In the genomic region with DNA sequence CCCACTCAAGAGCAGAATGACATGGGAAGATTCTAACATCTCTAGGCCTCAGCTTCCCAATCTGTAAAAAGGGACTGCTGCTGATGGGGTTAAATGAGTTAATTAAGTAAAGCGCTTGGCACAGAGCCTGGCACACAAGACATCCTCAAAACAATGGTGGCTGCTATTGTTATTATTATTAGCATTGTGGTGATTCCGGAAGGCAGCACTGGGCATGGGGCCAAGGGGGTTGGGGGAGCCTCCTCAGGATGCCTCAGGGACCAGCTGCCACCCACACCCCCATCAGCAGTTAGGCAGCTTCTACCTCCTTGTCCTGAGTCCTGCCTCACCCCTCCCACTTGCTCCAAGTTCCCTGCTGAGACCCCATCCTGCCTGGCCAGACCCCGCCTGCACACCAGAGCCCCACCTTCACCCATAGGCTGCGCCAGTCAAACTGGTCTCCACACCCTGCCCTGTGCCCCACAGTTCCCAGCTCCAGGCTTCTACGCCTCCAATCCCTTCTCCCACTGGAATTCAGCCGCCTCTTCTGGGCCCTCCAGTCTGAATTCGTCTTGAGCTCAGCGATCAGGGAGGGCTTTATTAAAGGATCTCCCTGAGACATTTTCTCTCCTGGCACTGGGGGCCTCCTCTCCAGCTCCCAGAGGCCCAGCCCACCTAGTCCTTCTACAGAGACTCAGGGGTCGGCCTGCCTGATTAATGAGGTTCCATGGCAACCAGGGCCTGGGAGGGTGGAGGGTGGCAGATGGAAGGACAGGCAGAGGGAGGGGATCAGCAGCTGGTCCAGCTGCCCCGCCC, we compare ENCODE assay signal across 8 cellular contexts. TPM values are rescaled to one million over a fixed set of nuclear protein-coding genes. Genes with fewer than 3 reads are reported as not detected.
DNase-seq lines count a peak whose midpoint lies in the region; TF ChIP-seq lines count a peak whose summit lies in the region.

No MANE protein-coding gene starts in this region.

- H3K36me3 Mint-ChIP-seq in HFFc6 (ENCODE audit: low read depth) (no peaks in the 10 kb centered on the region), CD14-positive monocyte (peaks cover under 1 to 2% of the 10 kb centered on the region in 2 donors)
- H3K36me3 Mint-ChIP-seq in T-helper 2 cell treated with Interferon-gamma antibody and Interleukin-4, amounts not matched to agents 5 μg/mL and 100 μg/mL, for 36 hours (ENCODE audit: low read depth) = peaks cover 28% of the 10 kb centered on the region

- intact Hi-C loops in CD14-positive monocyte (cut with micrococcal nuclease) = loop anchor here (5.0 to 10.0 kb wide), 2 partner anchors 38 to 50 kb away; partner anchors contain the start of genes PXMP4 (in 1 of the 2) and ZNF341 (in 1 of the 2)

- no peak for TF ChIP-seq CTCF in BE2C (IDR thresholded peaks at IDR 0.05; ENCODE audit: low read depth, low read length)
- no peak for TF ChIP-seq CTCF in HFFc6 (IDR thresholded peaks at IDR 0.05)
- no peak for TF ChIP-seq CTCF in CD14-positive monocyte (IDR thresholded peaks at IDR 0.05)

- H3K9me3 ChIP-seq in BE2C = no peaks in the 10 kb centered on the region

- DNase-seq in BE2C (peak; percentile 56), HFFc6 (no peak), iPS-NIHi11 (ENCODE audit: low spot score) (peak; percentile 55), CD14-positive monocyte (ENCODE audit: low spot score) (no peak), NCI-H2029 treated with DMSO at 0.1 percent for 48 hours (lab: John Stamatoyannopoulos, UW) (no peak), NCI-H774 (lab: John Stamatoyannopoulos, UW) (no peak), NCI-H1930 (lab: John Stamatoyannopoulos, UW) (no peak)
- no peak for DNase-seq in T-helper 2 cell treated with Interferon-gamma antibody and Interleukin-4, amounts not matched to agents 5 μg/mL and 100 μg/mL, for 36 hours (ENCODE audit: low spot score)

- peak overlapping the region; percentile 85 for H3K4me3 ChIP-seq in BE2C (ENCODE audit: low read depth, low read length)

- peaks cover 13% of the 10 kb centered on the region for H3K4me1 ChIP-seq in BE2C

- H3K27me3 Mint-ChIP-seq in HFFc6 (ENCODE audit: insufficient read depth) (peaks cover 3% of the 10 kb centered on the region), CD14-positive monocyte (ENCODE audit: low read depth in 3 of 3) (peaks cover 0 to 2% (median 0%) of the 10 kb centered on the region in 3 donors)
- no peaks in the 10 kb centered on the region for H3K27me3 Mint-ChIP-seq in T-helper 2 cell treated with Interferon-gamma antibody and Interleukin-4, amounts not matched to agents 5 μg/mL and 100 μg/mL, for 36 hours (ENCODE audit: low read depth)

- H3K4me1 Mint-ChIP-seq in HFFc6 (ENCODE audit: low read depth) (peaks cover 47% of the 10 kb centered on the region), CD14-positive monocyte (peaks cover 43% of the 10 kb centered on the region)
- peaks cover 68% of the 10 kb centered on the region for H3K4me1 Mint-ChIP-seq in T-helper 2 cell treated with Interferon-gamma antibody and Interleukin-4, amounts not matched to agents 5 μg/mL and 100 μg/mL, for 36 hours (ENCODE audit: low read depth)

- H3K36me3 ChIP-seq in BE2C = peaks cover 35% of the 10 kb centered on the region

- peak overlapping the region; percentile 82 for H3K27ac Mint-ChIP-seq in HFFc6
- H3K27ac Mint-ChIP-seq in T-helper 2 cell treated with Interferon-gamma antibody and Interleukin-4, amounts not matched to agents 5 μg/mL and 100 μg/mL, for 36 hours = peak overlapping the region; percentile 72
- H3K27ac Mint-ChIP-seq in CD14-positive monocyte = peak overlapping the region in 3 of 7 donors; percentile 55 to 69 (median 69)

- H3K4me3 Mint-ChIP-seq in HFFc6 (peak overlapping the region; percentile 89), CD14-positive monocyte (peak overlapping the region in 1 of 2 donors; percentile 31)
- H3K4me3 Mint-ChIP-seq in T-helper 2 cell treated with Interferon-gamma antibody and Interleukin-4, amounts not matched to agents 5 μg/mL and 100 μg/mL, for 36 hours = peak overlapping the region; percentile 95

- no peaks in the 10 kb centered on the region for H3K9me3 Mint-ChIP-seq in HFFc6
- no peaks in the 10 kb centered on the region for H3K9me3 Mint-ChIP-seq in T-helper 2 cell treated with Interferon-gamma antibody and Interleukin-4, amounts not matched to agents 5 μg/mL and 100 μg/mL, for 36 hours
- H3K9me3 Mint-ChIP-seq in CD14-positive monocyte = no peaks in the 10 kb centered on the region

- no peaks in the 10 kb centered on the region for H3K27me3 ChIP-seq in BE2C

RNA-seq across cellular contexts. Expression of gene E2F1, which starts 1.5 kb away (rescaled TPM):
- 18.2 TPM for polyA plus RNA-seq in BE2C (2012; ENCODE audit: insufficient read depth, insufficient read length, low read depth)
- 10 to 100 TPM; 11.3 to 21.7 (median 20.2) TPM for total RNA-seq in HFFc6 (2021; fragmentation: NEBNext Ultra II Directional; extraction: Animal tissue kit (Norgen Biotek cat#: 25700))
- under 1 TPM in 1 of 2 donors, not detected in 1; 0.17 TPM for polyA plus RNA-seq in CD14-positive monocyte

RNA-seq across cellular contexts. Expression of gene NECAB3, which starts 10.5 kb away (rescaled TPM):
- 39.5 TPM for polyA plus RNA-seq in BE2C (2012; ENCODE audit: insufficient read depth, insufficient read length, low read depth)
- 10 to 100 TPM; 24.9 to 30.0 (median 27.0) TPM for total RNA-seq in HFFc6 (2021; fragmentation: NEBNext Ultra II Directional; extraction: Animal tissue kit (Norgen Biotek cat#: 25700))
- polyA plus RNA-seq in CD14-positive monocyte = 1 to 10 TPM; 1.3 to 1.8 TPM

RNA-seq across cellular contexts. Expression of gene ACTL10, which starts 18.0 kb away (rescaled TPM):
- polyA plus RNA-seq in BE2C (2012; ENCODE audit: insufficient read depth, insufficient read length, low read depth) = 4.3 TPM
- 1 to 10 TPM; 1.6 to 2.3 (median 1.8) TPM for total RNA-seq in HFFc6 (2021; fragmentation: NEBNext Ultra II Directional; extraction: Animal tissue kit (Norgen Biotek cat#: 25700))
- 1 to 10 TPM; 1.1 to 1.2 TPM for polyA plus RNA-seq in CD14-positive monocyte

RNA-seq across cellular contexts. Expression of gene C20orf144, which starts 22.6 kb away (rescaled TPM):
- 0.57 TPM for polyA plus RNA-seq in BE2C (2012; ENCODE audit: insufficient read depth, insufficient read length, low read depth)
- under 1 TPM in 5 of 6 experiments, not detected in 1; 0.10 to 0.31 (median 0.23) TPM for total RNA-seq in HFFc6 (2021; fragmentation: NEBNext Ultra II Directional; extraction: Animal tissue kit (Norgen Biotek cat#: 25700))
- not detected for polyA plus RNA-seq in CD14-positive monocyte

RNA-seq across cellular contexts. Expression of gene PXMP4, which starts 35.4 kb away (rescaled TPM):
- polyA plus RNA-seq in BE2C (2012; ENCODE audit: insufficient read depth, insufficient read length, low read depth) = 12.9 TPM
- total RNA-seq in HFFc6 (2021; fragmentation: NEBNext Ultra II Directional; extraction: Animal tissue kit (Norgen Biotek cat#: 25700)) = 10 to 100 TPM in 4 of 6 experiments, 1 to 10 TPM in 2; 8.3 to 14.4 (median 11.4) TPM
- polyA plus RNA-seq in CD14-positive monocyte = 10 to 100 TPM in 1 of 2 donors, 1 to 10 TPM in 1; 9.0 to 11.4 TPM

Comparison
In these comparisons a context has a peak if more than half of its experiments do, and no peak if none do; other contexts are left out.
1. DNase-seq: peak in BE2C (single experiment) and iPS-NIHi11 (single experiment); none in HFFc6 (single experiment), T-helper 2 cell treated with Interferon-gamma antibody and Interleukin-4, amounts not matched to agents 5 μg/mL and 100 μg/mL, for 36 hours (single experiment), CD14-positive monocyte (single experiment), NCI-H2029 treated with DMSO at 0.1 percent for 48 hours (single experiment), NCI-H774 (single experiment) and NCI-H1930 (0 of 2).